8 cellular contexts compared by ENCODE assay signal in genomic region chr1:39575191-39576015, GRCh38. TPM values are rescaled to one million over a fixed set of nuclear protein-coding genes. Genes with fewer than 3 reads are reported as not detected.
DNase-seq lines count a peak whose midpoint lies in the region; ATAC-seq and TF ChIP-seq lines count a peak whose summit lies in the region.

No MANE protein-coding gene starts in this region.

- H3K27ac ChIP-seq in endodermal cell (ENCODE audit: low read depth, low read length), result peak overlapping the region; percentile 46

- peak overlapping the region; percentile 82 for H3K4me3 Mint-ChIP-seq in activated CD8-positive, alpha-beta memory T cell treated with anti-CD3 and anti-CD28 coated beads, Interleukin-2, amount 10 ng/mL, durations not matched to agents 7 days and 5 days
- H3K4me3 Mint-ChIP-seq in endodermal cell (peak overlapping the region; percentile 87), mesothelial cell of epicardium (peak overlapping the region; percentile 89)

- H3K9me3 ChIP-seq in endodermal cell (ENCODE audit: control insufficient read depth, low read length), result no peaks in the 10 kb centered on the region

- peak; percentile 41 for ATAC-seq in activated CD8-positive, alpha-beta memory T cell treated with anti-CD3 and anti-CD28 coated beads, Interleukin-2, amount 10 ng/mL, durations not matched to agents 7 days and 5 days
- ATAC-seq in HG02885 (IDR thresholded peaks at IDR 0.05; ENCODE audit: poor library complexity, unreplicated experiment), result no peak

- CTCF ChIA-PET in activated CD8-positive, alpha-beta memory T cell treated with anti-CD3 and anti-CD28 coated beads, Interleukin-2, amount 10 ng/mL, durations not matched to agents 7 days and 5 days (lab: Charles Lee), result interaction anchor here (1.0 to 2.2 kb wide), 14 partner anchors 10 to 1700 kb away, joined by 3 to 8 read pairs (median 4); no protein-coding TSS in a partner anchor

- DNase-seq in SKM-1 treated with dmso at 0.1 percent for 144 hours (lab: John Stamatoyannopoulos, UW; ENCODE audit: unreplicated experiment), result peak; percentile 9
- no peak for DNase-seq in SKM-1 (lab: John Stamatoyannopoulos, UW; ENCODE audit: unreplicated experiment)
- DNase-seq in NCI-H226, result peak; percentile 36
- DNase-seq in activated CD8-positive, alpha-beta memory T cell treated with anti-CD3 and anti-CD28 coated beads, Interleukin-2, amount 10 ng/mL, durations not matched to agents 7 days and 5 days, result peak; percentile 74
- DNase-seq in endodermal cell, result peak; percentile 63
- DNase-seq in mesothelial cell of epicardium (ENCODE audit: low spot score in 2 of 2, unreplicated experiment in 2 of 2), result peak in 1 of 2 experiments; percentile 51
- DNase-seq in stimulated activated CD8-positive, alpha-beta memory T cell treated with anti-CD3 and anti-CD28 coated beads, Interleukin-7, amount 100 ng/mL, for 4 hours (ENCODE audit: low read depth in 2 of 2), result peak; percentile 44 to 65

- no peak for TF ChIP-seq CTCF in endodermal cell (conservative IDR thresholded peaks at IDR 0.05)
- no peak for TF ChIP-seq CTCF in mesothelial cell of epicardium (IDR thresholded peaks at IDR 0.05; ENCODE audit: unreplicated experiment)

- peaks cover 37% of the 10 kb centered on the region for H3K4me1 Mint-ChIP-seq in activated CD8-positive, alpha-beta memory T cell treated with anti-CD3 and anti-CD28 coated beads, Interleukin-2, amount 10 ng/mL, durations not matched to agents 7 days and 5 days
- H3K4me1 Mint-ChIP-seq in endodermal cell (peaks cover 28% of the 10 kb centered on the region), mesothelial cell of epicardium (peaks cover 36% of the 10 kb centered on the region)

- WGBS in endodermal cell (ENCODE audit: insufficient coverage in 1 of 2, insufficient read length in 1 of 2), 2 experiments, result 7 to 15% methylated on average over 21 to 48 of the region's 48 CpGs

- peak overlapping the region; percentile 85 for H3K4me3 ChIP-seq in endodermal cell (ENCODE audit: low read length)

- H3K9me3 Mint-ChIP-seq in activated CD8-positive, alpha-beta memory T cell treated with anti-CD3 and anti-CD28 coated beads, Interleukin-2, amount 10 ng/mL, durations not matched to agents 7 days and 5 days (ENCODE audit: low read depth), result no peaks in the 10 kb centered on the region
- no peaks in the 10 kb centered on the region for H3K9me3 Mint-ChIP-seq in endodermal cell
- no peaks in the 10 kb centered on the region for H3K9me3 Mint-ChIP-seq in mesothelial cell of epicardium

- H3K27me3 ChIP-seq in endodermal cell (ENCODE audit: control insufficient read depth, insufficient read depth, low read length, poor library complexity, severe bottlenecking), result no peaks in the 10 kb centered on the region

- peak overlapping the region; percentile 90 for H3K9ac ChIP-seq in endodermal cell (ENCODE audit: extremely low read depth, low read length, poor library complexity, severe bottlenecking)

- peaks cover 39% of the 10 kb centered on the region for H3K36me3 Mint-ChIP-seq in activated CD8-positive, alpha-beta memory T cell treated with anti-CD3 and anti-CD28 coated beads, Interleukin-2, amount 10 ng/mL, durations not matched to agents 7 days and 5 days
- H3K36me3 Mint-ChIP-seq in endodermal cell (ENCODE audit: low read depth) (peaks cover 49% of the 10 kb centered on the region), mesothelial cell of epicardium (peaks cover 16% of the 10 kb centered on the region)

- peaks cover 48% of the 10 kb centered on the region for H3K36me3 ChIP-seq in endodermal cell (ENCODE audit: control insufficient read depth, insufficient read depth, low read length)

- H3K27me3 Mint-ChIP-seq in activated CD8-positive, alpha-beta memory T cell treated with anti-CD3 and anti-CD28 coated beads, Interleukin-2, amount 10 ng/mL, durations not matched to agents 7 days and 5 days, result no peaks in the 10 kb centered on the region
- peaks cover 9% of the 10 kb centered on the region for H3K27me3 Mint-ChIP-seq in endodermal cell (ENCODE audit: insufficient read depth)
- H3K27me3 Mint-ChIP-seq in mesothelial cell of epicardium (ENCODE audit: low read depth), result no peaks in the 10 kb centered on the region

- peak overlapping the region; percentile 89 for H3K27ac Mint-ChIP-seq in activated CD8-positive, alpha-beta memory T cell treated with anti-CD3 and anti-CD28 coated beads, Interleukin-2, amount 10 ng/mL, durations not matched to agents 7 days and 5 days
- H3K27ac Mint-ChIP-seq in endodermal cell, result peak overlapping the region; percentile 83
- H3K27ac Mint-ChIP-seq in mesothelial cell of epicardium, result peak overlapping the region; percentile 91

- no peaks in the 10 kb centered on the region for H3K4me1 ChIP-seq in endodermal cell (ENCODE audit: control insufficient read depth, insufficient read depth, low read length)

RNA-seq across cellular contexts. Expression of gene PABPC4, which starts 1.2 kb away (rescaled TPM):
- total RNA-seq in activated CD8-positive, alpha-beta memory T cell treated with anti-CD3 and anti-CD28 coated beads, Interleukin-2, amount 10 ng/mL, durations not matched to agents 7 days and 5 days, result 100 to 1,000 TPM; 183 to 211 TPM
- 100 to 1,000 TPM; 230 to 270 TPM for total RNA-seq in endodermal cell
- polyA plus RNA-seq in endodermal cell (2013, experiment 1 of 2), result 153 TPM
- 140 TPM for polyA plus RNA-seq in endodermal cell (2013, experiment 2 of 2)
- 307 to 325 TPM (median 319 TPM) in 3 replicates for total RNA-seq in mesothelial cell of epicardium
